Comparison of ENCODE assay signal across 9 cellular contexts in the genomic region with DNA sequence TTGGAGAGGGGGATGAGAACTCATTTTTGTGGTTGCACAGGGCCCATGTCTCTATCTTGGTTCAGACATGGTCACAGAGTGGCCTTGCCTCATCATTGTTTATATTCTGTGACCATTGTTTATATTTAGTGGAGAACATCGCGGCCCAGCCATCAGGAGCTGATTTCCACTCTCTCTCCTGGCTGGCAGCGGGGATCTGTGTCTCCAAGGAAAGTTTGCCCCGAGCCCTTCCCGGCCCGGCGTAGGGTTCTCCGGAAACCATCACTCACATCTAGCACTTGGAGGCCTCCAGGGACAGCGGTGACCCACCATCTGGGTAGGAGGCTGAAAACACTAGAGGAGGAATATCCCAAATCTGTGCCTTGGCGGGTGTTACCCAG. TPM values are rescaled to one million over a fixed set of nuclear protein-coding genes. Genes with fewer than 3 reads are reported as not detected.
DNase-seq lines count a peak whose midpoint lies in the region; ATAC-seq and TF ChIP-seq lines count a peak whose summit lies in the region.
"Had no signal": no experiment of that assay in that cellular context is flagged by ENCODE, and none has a peak within 500 bp of the region (broad histone marks: within the 10 kb centered on the region; RNA-seq: fewer than 3 reads in every experiment).

No MANE protein-coding gene starts in this region.

- CTCF ChIA-PET in activated CD4-positive, alpha-beta memory T cell treated with anti-CD3 and anti-CD28 coated beads for 36 hours (lab: Charles Lee), result no interaction called here

- no peak for TF ChIP-seq POLR2A in sigmoid colon (IDR thresholded peaks at IDR 0.05)

- H3K27me3 Mint-ChIP-seq in activated CD4-positive, alpha-beta memory T cell treated with anti-CD3 and anti-CD28 coated beads for 36 hours, result peaks cover 18% of the 10 kb centered on the region

- DNase-seq in ELR (ENCODE audit: low read depth) (peak; percentile 45), left ventricle myocardium superior (no peak), sigmoid colon (peak; percentile 92), NCI-H2029 (lab: John Stamatoyannopoulos, UW) (no peak), glomerular visceral epithelial cell (ENCODE audit: extremely low spot score) (no peak), superior temporal gyrus (ENCODE audit: extremely low spot score) (no peak)
- no peak for DNase-seq in activated CD4-positive, alpha-beta memory T cell treated with anti-CD3 and anti-CD28 coated beads for 36 hours

- no peaks in the 10 kb centered on the region for H3K36me3 Mint-ChIP-seq in activated CD4-positive, alpha-beta memory T cell treated with anti-CD3 and anti-CD28 coated beads for 36 hours

- POLR2A ChIA-PET in activated CD4-positive, alpha-beta memory T cell treated with anti-CD3 and anti-CD28 coated beads for 36 hours (lab: Charles Lee), result no interaction called here

- H3K27ac Mint-ChIP-seq in activated CD4-positive, alpha-beta memory T cell treated with anti-CD3 and anti-CD28 coated beads for 36 hours, result no peak overlapping the region

- 78 to 85% methylated on average over 10 of the region's 10 CpGs for WGBS in sigmoid colon, 2 donors

- peak overlapping the region; percentile 62 for H3K4me3 Mint-ChIP-seq in activated CD4-positive, alpha-beta memory T cell treated with anti-CD3 and anti-CD28 coated beads for 36 hours

- ATAC-seq in left ventricle myocardium superior (peak; percentile 42), GM19395 (IDR thresholded peaks at IDR 0.05; ENCODE audit: unreplicated experiment) (no peak)

- no peak for TF ChIP-seq CTCF in sigmoid colon (IDR thresholded peaks at IDR 0.05)

- H3K9me3 Mint-ChIP-seq in activated CD4-positive, alpha-beta memory T cell treated with anti-CD3 and anti-CD28 coated beads for 36 hours, result no peaks in the 10 kb centered on the region

- H3K36me3 ChIP-seq in sigmoid colon, result peaks cover 6 to 10% (median 8%) of the 10 kb centered on the region in 4 donors

- H3K4me1 Mint-ChIP-seq in activated CD4-positive, alpha-beta memory T cell treated with anti-CD3 and anti-CD28 coated beads for 36 hours (ENCODE audit: low read depth), result peaks cover 7% of the 10 kb centered on the region

- H3K9me3 ChIP-seq in sigmoid colon, result peaks cover 0 to 2% (median 0%) of the 10 kb centered on the region in 4 donors

- H3K27ac ChIP-seq in sigmoid colon, result peak overlapping the region; percentile 83 to 96 (median 94)

- H3K27me3 ChIP-seq in sigmoid colon, result no peaks in the 10 kb centered on the region

- peak in 2 of 4 donors; percentile 61 to 94 for TF ChIP-seq EP300 in sigmoid colon (IDR thresholded peaks at IDR 0.05)

- peak overlapping the region; percentile 30 to 91 (median 88) for H3K4me3 ChIP-seq in sigmoid colon

- peaks cover 0 to 31% (median 28%) of the 10 kb centered on the region in 4 donors for H3K4me1 ChIP-seq in sigmoid colon

- intact Hi-C loops in activated CD4-positive, alpha-beta memory T cell treated with anti-CD3 and anti-CD28 coated beads for 36 hours (cut with micrococcal nuclease), result no loop called here
- intact Hi-C loops in left ventricle myocardium superior (cut with micrococcal nuclease), result no loop called here
- intact Hi-C loops in sigmoid colon (cut with DNase I), result loop anchor here (2.0 kb wide), 1 partner anchor 26 kb away; a partner anchor contains a TSS

RNA-seq across cellular contexts. Expression of a gene that starts 0.8 kb away (rescaled TPM):
- 1 to 10 TPM; 4.6 to 6.0 TPM for total RNA-seq in activated CD4-positive, alpha-beta memory T cell treated with anti-CD3 and anti-CD28 coated beads for 36 hours
- total RNA-seq in left ventricle myocardium superior, result 101 TPM
- 100 to 1,000 TPM in 1 of 4 donors, 10 to 100 TPM in 3; 64.5 to 120 (median 69.6) TPM for total RNA-seq in sigmoid colon
- 10 to 100 TPM; 29.3 to 52.9 (median 31.9) TPM for polyA plus RNA-seq in sigmoid colon

RNA-seq across cellular contexts. Expression of a gene that starts 7.3 kb away (rescaled TPM):
- total RNA-seq in activated CD4-positive, alpha-beta memory T cell treated with anti-CD3 and anti-CD28 coated beads for 36 hours, result 1 to 10 TPM; 7.4 to 9.5 TPM
- total RNA-seq in left ventricle myocardium superior (18.5 TPM), sigmoid colon (10 to 100 TPM; 15.5 to 21.3 (median 17.1) TPM)
- 10 to 100 TPM; 16.0 to 23.7 (median 16.8) TPM for polyA plus RNA-seq in sigmoid colon

RNA-seq across cellular contexts. Expression of a gene that starts 20.4 kb away (rescaled TPM):
- total RNA-seq in activated CD4-positive, alpha-beta memory T cell treated with anti-CD3 and anti-CD28 coated beads for 36 hours, result 100 to 1,000 TPM; 106 to 121 TPM
- 55.6 TPM for total RNA-seq in left ventricle myocardium superior
- 10 to 100 TPM; 35.2 to 77.0 (median 44.1) TPM for total RNA-seq in sigmoid colon
- polyA plus RNA-seq in sigmoid colon, result 10 to 100 TPM; 13.6 to 76.3 (median 15.0) TPM

RNA-seq across cellular contexts. Expression of a gene that starts 26.2 kb away (rescaled TPM):
- total RNA-seq in activated CD4-positive, alpha-beta memory T cell treated with anti-CD3 and anti-CD28 coated beads for 36 hours, result 1 to 10 TPM; 2.1 to 2.2 TPM
- total RNA-seq in left ventricle myocardium superior (0.84 TPM), sigmoid colon (1 to 10 TPM in 3 of 4 donors, not detected in 1; 2.3 to 4.8 (median 3.6) TPM)
- 10 to 100 TPM in 1 of 3 donors, 1 to 10 TPM in 2; 5.4 to 12.3 (median 6.6) TPM for polyA plus RNA-seq in sigmoid colon
- total RNA-seq: HT1080 had no signal

Comparison
In these comparisons a context has a peak if more than half of its experiments do, and no peak if none do; other contexts are left out.
1. DNase-seq: peak in ELR (single experiment) and sigmoid colon (single experiment); none in activated CD4-positive, alpha-beta memory T cell treated with anti-CD3 and anti-CD28 coated beads for 36 hours (single experiment), left ventricle myocardium superior (single experiment), NCI-H2029 (single experiment), glomerular visceral epithelial cell (single experiment) and superior temporal gyrus (single experiment).
2. RNA of a gene that starts 0.8 kb away (total RNA-seq): 101 TPM in left ventricle myocardium superior (single experiment) and 64.5 to 120 TPM in sigmoid colon; 4.6 to 6.0 TPM in activated CD4-positive, alpha-beta memory T cell treated with anti-CD3 and anti-CD28 coated beads for 36 hours; every median in the first group is over 4 times any median in the second.